Comparison of ENCODE assay signal across 13 cellular contexts in the genomic region with DNA sequence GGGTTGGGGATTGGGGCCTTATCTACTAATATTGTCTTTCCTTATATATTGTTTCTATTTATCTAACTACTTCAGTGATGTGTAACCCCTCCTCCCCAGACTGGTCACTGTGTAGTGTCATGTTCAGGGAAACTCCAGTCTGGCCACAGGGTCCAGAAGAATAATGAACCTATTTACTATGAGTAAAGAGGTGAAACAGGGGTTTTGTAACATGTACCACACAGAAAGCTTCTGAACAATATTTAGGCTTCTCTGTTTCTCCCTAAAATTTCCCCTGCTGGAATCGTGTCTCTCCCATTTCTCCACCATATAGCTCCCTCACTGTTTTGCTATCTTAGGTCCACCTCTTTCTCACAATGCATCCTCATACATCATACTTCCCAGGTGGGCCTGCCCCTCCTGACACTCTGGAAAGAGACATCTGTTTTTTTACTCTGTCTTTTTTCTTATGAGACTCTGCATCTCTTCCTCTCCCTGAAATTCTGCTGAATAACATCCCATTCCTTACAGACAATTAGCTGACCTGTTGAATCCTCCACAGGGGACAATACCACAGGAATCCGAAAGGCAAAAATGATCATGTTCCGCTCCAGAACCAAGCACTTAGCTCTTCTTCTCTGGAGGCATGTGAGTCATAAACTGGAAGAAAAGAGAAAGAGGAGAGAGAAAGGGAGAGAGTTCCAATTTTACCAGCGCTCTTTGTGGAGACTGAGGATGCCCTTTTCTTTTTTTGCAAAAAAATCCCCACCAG.
DNase-seq lines count a peak whose midpoint lies in the region; ATAC-seq and FAIRE-seq lines count a peak whose summit lies in the region.
"Had no signal": no experiment of that assay in that cellular context is flagged by ENCODE, and none has a peak within 500 bp of the region (broad histone marks: within the 10 kb centered on the region; RNA-seq: fewer than 3 reads in every experiment).

No MANE protein-coding gene starts in this region.

- peak overlapping the region; percentile 59 for H3K9ac ChIP-seq in adipocyte (ENCODE audit: low read length)

- no peak overlapping the region for H3K4me3 Mint-ChIP-seq in activated T-cell treated with anti-CD3 and anti-CD28 coated beads, Interleukin-2, amount 50 U/mL, for 72 hours
- no peak overlapping the region for H3K4me3 Mint-ChIP-seq in activated T-cell treated with anti-CD3 and anti-CD28 coated beads, Interleukin-2, amount 50 U/mL, for 4 hours
- H3K4me3 Mint-ChIP-seq: activated B cell treated with CpG ODN at 0.5 μM for 24 hours had no signal

- no peak for DNase-seq in activated T-cell treated with anti-CD3 and anti-CD28 coated beads, Interleukin-2, amount 50 U/mL, for 72 hours
- no peak for DNase-seq in activated T-cell treated with anti-CD3 and anti-CD28 coated beads, Interleukin-2, amount 50 U/mL, for 4 hours
- peak; percentile 19 for DNase-seq in adipocyte (ENCODE audit: low read depth)
- DNase-seq in SHP77 (lab: John Stamatoyannopoulos, UW), result no peak
- DNase-seq in HTR-8/SVneo (ENCODE audit: insufficient read length, low spot score), result no peak
- no peak for DNase-seq in NOMO-1 (lab: John Stamatoyannopoulos, UW; ENCODE audit: unreplicated experiment in 2 of 2)
- no peak for DNase-seq in effector memory CD4-positive, alpha-beta T cell
- DNase-seq: activated B cell treated with CpG ODN at 0.5 μM for 24 hours, NCI-H1694 treated with DMSO at 0.1 percent for 48 hours had no signal

- H3K4me1 ChIP-seq in adipocyte (ENCODE audit: control insufficient read depth, insufficient read depth, low read length), result peaks cover 29% of the 10 kb centered on the region
- no peaks in the 10 kb centered on the region for H3K4me1 ChIP-seq in effector memory CD4-positive, alpha-beta T cell (ENCODE audit: control insufficient read depth, insufficient read depth, low read length, poor library complexity, severe bottlenecking)

- H3K9me3 ChIP-seq in adipocyte (ENCODE audit: control insufficient read depth, low read length), result no peaks in the 10 kb centered on the region
- no peaks in the 10 kb centered on the region for H3K9me3 ChIP-seq in effector memory CD4-positive, alpha-beta T cell (ENCODE audit: control insufficient read depth, low read length)

- ATAC-seq in activated T-cell treated with anti-CD3 and anti-CD28 coated beads, Interleukin-2, amount 50 U/mL, for 72 hours (replicated peaks in 1 of 2), result peak in 1 of 2 donors; percentile 64
- ATAC-seq in activated T-cell treated with anti-CD3 and anti-CD28 coated beads, Interleukin-2, amount 50 U/mL, for 4 hours, result no peak
- peak; percentile 89 for ATAC-seq in HG02885 (IDR thresholded peaks at IDR 0.05; ENCODE audit: poor library complexity, unreplicated experiment)

- H3K27me3 Mint-ChIP-seq in activated T-cell treated with anti-CD3 and anti-CD28 coated beads, Interleukin-2, amount 50 U/mL, for 72 hours (ENCODE audit: low read depth), result no peaks in the 10 kb centered on the region
- no peaks in the 10 kb centered on the region for H3K27me3 Mint-ChIP-seq in activated T-cell treated with anti-CD3 and anti-CD28 coated beads, Interleukin-2, amount 50 U/mL, for 4 hours (ENCODE audit: low read depth)

- peaks cover 18% of the 10 kb centered on the region for H3K4me1 Mint-ChIP-seq in activated T-cell treated with anti-CD3 and anti-CD28 coated beads, Interleukin-2, amount 50 U/mL, for 72 hours (ENCODE audit: low read depth)
- H3K4me1 Mint-ChIP-seq in activated T-cell treated with anti-CD3 and anti-CD28 coated beads, Interleukin-2, amount 50 U/mL, for 4 hours (ENCODE audit: low read depth), result no peaks in the 10 kb centered on the region
- H3K4me1 Mint-ChIP-seq: activated B cell treated with CpG ODN at 0.5 μM for 24 hours had no signal

- H3K36me3 Mint-ChIP-seq in activated T-cell treated with anti-CD3 and anti-CD28 coated beads, Interleukin-2, amount 50 U/mL, for 72 hours (ENCODE audit: insufficient read depth in 2 of 2), result peaks cover 0 to 2% of the 10 kb centered on the region in 2 donors
- H3K36me3 Mint-ChIP-seq in activated T-cell treated with anti-CD3 and anti-CD28 coated beads, Interleukin-2, amount 50 U/mL, for 4 hours (ENCODE audit: insufficient read depth), result no peaks in the 10 kb centered on the region

- no peak overlapping the region for H3K4me3 ChIP-seq in adipocyte (ENCODE audit: low read length)
- no peak overlapping the region for H3K4me3 ChIP-seq in effector memory CD4-positive, alpha-beta T cell (ENCODE audit: insufficient read depth, low read depth, low read length, poor library complexity, severe bottlenecking)
- H3K4me3 ChIP-seq: cardiac muscle cell had no signal

- no peaks in the 10 kb centered on the region for H3K36me3 ChIP-seq in adipocyte (ENCODE audit: control insufficient read depth, insufficient read depth, low read length, severe bottlenecking)
- H3K36me3 ChIP-seq in effector memory CD4-positive, alpha-beta T cell (ENCODE audit: control insufficient read depth, insufficient read depth, low read length), result no peaks in the 10 kb centered on the region
- H3K36me3 ChIP-seq: cardiac muscle cell had no signal

- no peak overlapping the region for H3K27ac ChIP-seq in effector memory CD4-positive, alpha-beta T cell (ENCODE audit: insufficient read depth, low read length, poor library complexity, severe bottlenecking)
- H3K27ac ChIP-seq: 22Rv1, cardiac muscle cell had no signal

- no peak for FAIRE-seq in HTR-8/SVneo (lab: Jason Lieb, UNC)
- FAIRE-seq: GM12891 had no signal

- H3K9me3 Mint-ChIP-seq in activated T-cell treated with anti-CD3 and anti-CD28 coated beads, Interleukin-2, amount 50 U/mL, for 72 hours, result no peaks in the 10 kb centered on the region
- H3K9me3 Mint-ChIP-seq in activated T-cell treated with anti-CD3 and anti-CD28 coated beads, Interleukin-2, amount 50 U/mL, for 4 hours, result no peaks in the 10 kb centered on the region
- H3K9me3 Mint-ChIP-seq: activated B cell treated with CpG ODN at 0.5 μM for 24 hours had no signal

- H3K27me3 ChIP-seq in adipocyte (replicated peaks; ENCODE audit: control insufficient read depth, insufficient read depth, low read length), result no peaks in the 10 kb centered on the region
- no peaks in the 10 kb centered on the region for H3K27me3 ChIP-seq in effector memory CD4-positive, alpha-beta T cell (replicated peaks; ENCODE audit: control insufficient read depth, insufficient read depth, low read length, poor library complexity, severe bottlenecking)
- H3K27me3 ChIP-seq: cardiac muscle cell had no signal

- H3K27ac Mint-ChIP-seq in activated T-cell treated with anti-CD3 and anti-CD28 coated beads, Interleukin-2, amount 50 U/mL, for 72 hours, result peak overlapping the region; percentile 90
